Comparison of ENCODE assay signal across 8 cellular contexts in the genomic region with DNA sequence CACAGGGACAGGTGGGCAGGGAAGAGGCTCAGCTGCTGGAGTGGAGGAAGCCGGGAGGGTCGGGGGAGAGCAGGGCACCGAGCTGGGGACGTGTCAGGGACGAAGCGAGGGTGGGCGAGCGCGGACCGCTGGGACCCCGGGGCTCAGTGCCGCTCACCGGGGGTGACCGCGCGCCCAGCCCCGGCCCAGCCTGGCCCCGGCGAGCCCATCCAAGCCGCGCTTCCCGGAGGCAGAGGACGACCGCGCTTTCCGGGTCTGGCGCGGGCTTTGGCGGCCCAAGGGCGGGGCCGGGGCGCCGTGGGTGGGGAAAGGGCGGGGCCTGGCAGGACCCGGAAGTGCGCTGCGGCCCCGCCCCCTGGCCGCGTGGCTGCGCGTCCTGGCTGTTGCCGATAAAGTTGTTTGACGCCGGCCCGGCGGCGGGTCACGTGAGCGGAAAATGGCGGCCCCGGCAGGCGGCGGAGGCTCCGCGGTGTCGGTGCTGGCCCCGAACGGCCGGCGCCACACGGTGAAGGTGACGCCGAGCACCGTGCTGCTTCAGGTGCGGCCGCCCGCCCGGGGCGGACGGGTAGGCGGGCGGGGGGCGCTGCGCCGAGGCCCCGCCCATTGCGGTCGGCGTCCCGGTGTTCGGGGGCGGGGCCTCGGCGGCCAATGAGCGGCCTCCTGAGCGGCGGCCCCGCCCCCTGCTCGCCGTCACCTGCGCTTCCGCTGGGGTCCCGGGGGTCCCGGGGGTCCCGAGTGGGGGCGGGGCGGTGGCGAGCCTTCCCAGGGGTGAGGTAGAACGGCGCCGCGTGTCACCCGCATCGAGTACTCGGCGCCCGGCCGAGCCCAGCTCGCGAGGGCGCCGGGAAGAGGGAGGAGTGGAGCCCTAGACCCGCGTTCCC. TPM values are rescaled to one million over a fixed set of nuclear protein-coding genes. Genes with fewer than 3 reads are reported as not detected.
A peak's percentile ranks its signal among the peaks of the same experiment; 100 is the strongest.
DNase-seq lines count a peak whose midpoint lies in the region; ATAC-seq and TF ChIP-seq lines count a peak whose summit lies in the region.

A gene with protein sequence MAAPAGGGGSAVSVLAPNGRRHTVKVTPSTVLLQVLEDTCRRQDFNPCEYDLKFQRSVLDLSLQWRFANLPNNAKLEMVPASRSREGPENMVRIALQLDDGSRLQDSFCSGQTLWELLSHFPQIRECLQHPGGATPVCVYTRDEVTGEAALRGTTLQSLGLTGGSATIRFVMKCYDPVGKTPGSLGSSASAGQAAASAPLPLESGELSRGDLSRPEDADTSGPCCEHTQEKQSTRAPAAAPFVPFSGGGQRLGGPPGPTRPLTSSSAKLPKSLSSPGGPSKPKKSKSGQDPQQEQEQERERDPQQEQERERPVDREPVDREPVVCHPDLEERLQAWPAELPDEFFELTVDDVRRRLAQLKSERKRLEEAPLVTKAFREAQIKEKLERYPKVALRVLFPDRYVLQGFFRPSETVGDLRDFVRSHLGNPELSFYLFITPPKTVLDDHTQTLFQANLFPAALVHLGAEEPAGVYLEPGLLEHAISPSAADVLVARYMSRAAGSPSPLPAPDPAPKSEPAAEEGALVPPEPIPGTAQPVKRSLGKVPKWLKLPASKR (plus strand): TSS at position 419 of the 881 bp plus-strand sequence. CDS start 18 bp downstream, at position 437.

- peaks cover 0 to 45% (median 41%) of the 10 kb centered on the region in 11 experiments; a peak in 20 of 22 replicates for H4K20me1 ChIP-seq in BLaER1 treated with 17β-estradiol and CSF1 and Interleukin-3, amounts not matched to agents 10 nM and 100 nM

- H3K4me1 Mint-ChIP-seq in activated CD4-positive, alpha-beta memory T cell treated with anti-CD3 and anti-CD28 coated beads, Interleukin-2, amount 10 ng/mL, durations not matched to agents 7 days and 5 days = peaks cover 42% of the 10 kb centered on the region

- peaks cover 0 to 18% (median 9%) of the 10 kb centered on the region in 11 experiments; a peak in 13 of 22 replicates for H3K36me3 ChIP-seq in BLaER1 treated with 17β-estradiol and CSF1 and Interleukin-3, amounts not matched to agents 10 nM and 100 nM
- peaks cover 12% of the 10 kb centered on the region for H3K36me3 ChIP-seq in lower lobe of right lung

- peaks cover 6% of the 10 kb centered on the region for H3K27me3 Mint-ChIP-seq in activated CD4-positive, alpha-beta memory T cell treated with anti-CD3 and anti-CD28 coated beads, Interleukin-2, amount 10 ng/mL, durations not matched to agents 7 days and 5 days

- H3K4me2 ChIP-seq in BLaER1 treated with 17β-estradiol and CSF1 and Interleukin-3, amounts not matched to agents 10 nM and 100 nM = peak within 1 kb of the TSS; percentile 95 to 99 (median 97)

- peak within 1 kb of the TSS; percentile 94 to 99 (median 98) for H3K27ac ChIP-seq in BLaER1 treated with 17β-estradiol and CSF1 and Interleukin-3, amounts not matched to agents 10 nM and 100 nM
- H3K27ac ChIP-seq in lower lobe of right lung = peak within 1 kb of the TSS; percentile 96

- no peak for TF ChIP-seq CTCF in lower lobe of right lung (IDR thresholded peaks at IDR 0.05)

- peak within 1 kb of the TSS; percentile 70 to 84 (median 76) for H3K4me3 ChIP-seq in BLaER1 treated with 17β-estradiol and CSF1 and Interleukin-3, amounts not matched to agents 10 nM and 100 nM
- peak within 1 kb of the TSS; percentile 82 for H3K4me3 ChIP-seq in lower lobe of right lung

- peak within 1 kb of the TSS; percentile 86 for H3K4me3 Mint-ChIP-seq in activated CD4-positive, alpha-beta memory T cell treated with anti-CD3 and anti-CD28 coated beads, Interleukin-2, amount 10 ng/mL, durations not matched to agents 7 days and 5 days

- peaks cover 45 to 60% (median 57%) of the 10 kb centered on the region in 10 experiments for H3K4me1 ChIP-seq in BLaER1 treated with 17β-estradiol and CSF1 and Interleukin-3, amounts not matched to agents 10 nM and 100 nM
- H3K4me1 ChIP-seq in lower lobe of right lung = peaks cover 34% of the 10 kb centered on the region

- peak; percentile 93 for ATAC-seq in GM19324 (IDR thresholded peaks at IDR 0.05; ENCODE audit: low FRiP score, unreplicated experiment)
- peak; percentile 69 for ATAC-seq in HG03457 (IDR thresholded peaks at IDR 0.05; ENCODE audit: unreplicated experiment)
- ATAC-seq in lower lobe of right lung = peak; percentile 97

- peaks cover 12% of the 10 kb centered on the region for H3K36me3 Mint-ChIP-seq in activated CD4-positive, alpha-beta memory T cell treated with anti-CD3 and anti-CD28 coated beads, Interleukin-2, amount 10 ng/mL, durations not matched to agents 7 days and 5 days (ENCODE audit: low read depth)

- DNase-seq in NCI-H774 (lab: John Stamatoyannopoulos, UW) (peak; percentile 95), ecto neural progenitor cell (ENCODE audit: low spot score) (peak; percentile 99), lower lobe of right lung (peak; percentile 94)
- peak; percentile 91 for DNase-seq in activated CD4-positive, alpha-beta memory T cell treated with anti-CD3 and anti-CD28 coated beads, Interleukin-2, amount 10 ng/mL, durations not matched to agents 7 days and 5 days
- DNase-seq in stimulated activated CD4-positive, alpha-beta T cell treated with anti-CD3 and anti-CD28 coated beads, Interleukin-4, amount 100 ng/mL, for 48 hours (ENCODE audit: low read depth in 2 of 2) = peak; percentile 86 to 93

- peak within 1 kb of the TSS; percentile 92 to 99 (median 96) for H3K9ac ChIP-seq in BLaER1 treated with 17β-estradiol and CSF1 and Interleukin-3, amounts not matched to agents 10 nM and 100 nM

- H3K9me3 Mint-ChIP-seq in activated CD4-positive, alpha-beta memory T cell treated with anti-CD3 and anti-CD28 coated beads, Interleukin-2, amount 10 ng/mL, durations not matched to agents 7 days and 5 days = no peaks in the 10 kb centered on the region

- peak within 1 kb of the TSS; percentile 85 for H3K27ac Mint-ChIP-seq in activated CD4-positive, alpha-beta memory T cell treated with anti-CD3 and anti-CD28 coated beads, Interleukin-2, amount 10 ng/mL, durations not matched to agents 7 days and 5 days

- CTCF ChIA-PET in activated CD4-positive, alpha-beta memory T cell treated with anti-CD3 and anti-CD28 coated beads, Interleukin-2, amount 10 ng/mL, durations not matched to agents 7 days and 5 days (lab: Charles Lee) = interaction anchor here (0.9 to 2.0 kb wide), 3 partner anchors 17 to 46 kb away, joined by 4 to 6 read pairs (median 4); a partner anchor contains a TSS

- H3K9me3 ChIP-seq in BLaER1 treated with 17β-estradiol and CSF1 and Interleukin-3, amounts not matched to agents 10 nM and 100 nM (replicated peaks in 1 of 11) = peaks cover 8 to 19% (median 18%) of the 10 kb centered on the region in 11 experiments; a peak in 21 of 22 replicates
- no peaks in the 10 kb centered on the region for H3K9me3 ChIP-seq in lower lobe of right lung

- intact Hi-C loops in lower lobe of right lung (cut with DNase I) = no loop called here

- H3K27me3 ChIP-seq in BLaER1 treated with 17β-estradiol and CSF1 and Interleukin-3, amounts not matched to agents 10 nM and 100 nM = peaks cover 33 to 45% (median 40%) of the 10 kb centered on the region in 11 experiments
- no peaks in the 10 kb centered on the region for H3K27me3 ChIP-seq in lower lobe of right lung (ENCODE audit: low read depth)

- POLR2A ChIA-PET in activated CD4-positive, alpha-beta memory T cell treated with anti-CD3 and anti-CD28 coated beads, Interleukin-2, amount 10 ng/mL, durations not matched to agents 7 days and 5 days (lab: Charles Lee) = interaction anchor here (0.7 to 2.8 kb wide), 19 partner anchors 10 to 464 kb away, joined by 3 to 16 read pairs (median 4); a partner anchor contains a TSS

RNA-seq across cellular contexts. Expression of the gene that starts here (rescaled TPM):
- 10 to 100 TPM; 25.3 to 29.9 TPM for total RNA-seq in activated CD4-positive, alpha-beta memory T cell treated with anti-CD3 and anti-CD28 coated beads, Interleukin-2, amount 10 ng/mL, durations not matched to agents 7 days and 5 days
- total RNA-seq in lower lobe of right lung = 45.3 TPM

Comparison
In these comparisons a context has a peak if more than half of its experiments do, and no peak if none do; other contexts are left out.
1. Peak in every context shown above with its lines: DNase-seq, ATAC-seq, H3K4me3 ChIP-seq and H3K27ac ChIP-seq.